8 cellular contexts compared by ENCODE assay signal in the genomic region with DNA sequence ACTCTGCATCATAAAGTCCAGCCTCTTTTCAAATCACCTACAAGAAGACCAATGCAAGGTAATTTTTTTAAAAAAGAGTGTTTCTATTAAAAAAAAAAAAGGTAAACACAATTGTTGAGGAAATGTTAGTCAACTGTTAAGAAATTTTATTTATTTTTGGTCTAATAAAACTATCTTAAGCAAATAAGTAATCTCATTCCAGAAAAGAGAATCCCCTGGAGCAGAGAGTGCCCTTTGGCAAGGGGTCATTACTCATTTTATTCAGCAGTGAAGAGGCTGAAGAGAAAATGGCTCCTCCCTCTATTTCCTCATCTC.
DNase-seq lines count a peak whose midpoint lies in the region; ATAC-seq and TF ChIP-seq lines count a peak whose summit lies in the region.

No MANE protein-coding gene starts in this region.

- no peak for DNase-seq in activated T-cell treated with anti-CD3 and anti-CD28 coated beads, Interleukin-2, amount 50 U/mL, for 24 hours
- no peak for DNase-seq in activated T-cell treated with anti-CD3 and anti-CD28 coated beads, Interleukin-2, amount 50 U/mL, for 48 hours
- DNase-seq in NOMO-1 treated with dmso at 0.1 percent for 144 hours (lab: John Stamatoyannopoulos, UW; ENCODE audit: unreplicated experiment) = peak; percentile 44
- peak in 1 of 3 experiments; percentile 14 for DNase-seq in effector memory CD8-positive, alpha-beta T cell
- DNase-seq in suprapubic skin (ENCODE audit: low spot score in 2 of 2) = no peak
- DNase-seq in foreskin melanocyte = no peak
- no peak for DNase-seq in activated CD4-positive, CD25-positive, alpha-beta regulatory T cell (lab: John Stamatoyannopoulos, UW)
- DNase-seq in stimulated activated CD4-positive, alpha-beta T cell treated with anti-CD3 and anti-CD28 coated beads, Interleukin-15, amount 100 ng/mL, for 24 hours = no peak

- peak overlapping the region; percentile 54 for H3K4me3 Mint-ChIP-seq in activated T-cell treated with anti-CD3 and anti-CD28 coated beads, Interleukin-2, amount 50 U/mL, for 24 hours
- H3K4me3 Mint-ChIP-seq in effector memory CD8-positive, alpha-beta T cell = peak overlapping the region; percentile 61 to 72

- no peak for TF ChIP-seq CTCF in suprapubic skin (IDR thresholded peaks at IDR 0.05)

- TF ChIP-seq EP300 in suprapubic skin (IDR thresholded peaks at IDR 0.05) = no peak

- H3K27me3 Mint-ChIP-seq in activated T-cell treated with anti-CD3 and anti-CD28 coated beads, Interleukin-2, amount 50 U/mL, for 24 hours = no peaks in the 10 kb centered on the region
- no peaks in the 10 kb centered on the region for H3K27me3 Mint-ChIP-seq in effector memory CD8-positive, alpha-beta T cell

- no peaks in the 10 kb centered on the region for H3K9me3 Mint-ChIP-seq in activated T-cell treated with anti-CD3 and anti-CD28 coated beads, Interleukin-2, amount 50 U/mL, for 24 hours
- H3K9me3 Mint-ChIP-seq in effector memory CD8-positive, alpha-beta T cell = no peaks in the 10 kb centered on the region

- TF ChIP-seq POLR2A in suprapubic skin (IDR thresholded peaks at IDR 0.05) = no peak

- H3K4me1 ChIP-seq in suprapubic skin = peaks cover 36% of the 10 kb centered on the region

- no peaks in the 10 kb centered on the region for H3K9me3 ChIP-seq in suprapubic skin

- peak overlapping the region; percentile 97 for H3K27ac Mint-ChIP-seq in activated T-cell treated with anti-CD3 and anti-CD28 coated beads, Interleukin-2, amount 50 U/mL, for 24 hours
- peak overlapping the region; percentile 94 to 96 for H3K27ac Mint-ChIP-seq in effector memory CD8-positive, alpha-beta T cell

- no peaks in the 10 kb centered on the region for H3K27me3 ChIP-seq in suprapubic skin

- peaks cover 51% of the 10 kb centered on the region for H3K4me1 Mint-ChIP-seq in activated T-cell treated with anti-CD3 and anti-CD28 coated beads, Interleukin-2, amount 50 U/mL, for 24 hours (ENCODE audit: low read depth)
- H3K4me1 Mint-ChIP-seq in effector memory CD8-positive, alpha-beta T cell (ENCODE audit: low read depth in 2 of 2) = peaks cover 23 to 49% of the 10 kb centered on the region in 2 donors

- H3K4me3 ChIP-seq in suprapubic skin = no peak overlapping the region

- no peak for ATAC-seq in effector memory CD8-positive, alpha-beta T cell (replicated peaks)

- H3K27ac ChIP-seq in suprapubic skin = peak overlapping the region; percentile 89

- peaks cover 14% of the 10 kb centered on the region for H3K36me3 ChIP-seq in suprapubic skin

- peaks cover 86% of the 10 kb centered on the region for H3K36me3 Mint-ChIP-seq in activated T-cell treated with anti-CD3 and anti-CD28 coated beads, Interleukin-2, amount 50 U/mL, for 24 hours (ENCODE audit: low read depth)
- peaks cover 33% of the 10 kb centered on the region for H3K36me3 Mint-ChIP-seq in effector memory CD8-positive, alpha-beta T cell (ENCODE audit: insufficient read depth)
